In genomic region chr10:101321073-101321472, GRCh38 we compare ENCODE assay signal across 21 cellular contexts.
"Had no signal": no experiment of that assay in that cellular context is flagged by ENCODE, and none has a peak within 500 bp of the region (broad histone marks: within the 10 kb centered on the region; RNA-seq: fewer than 3 reads in every experiment).

No MANE protein-coding gene starts in this region.

- ATAC-seq: foreskin keratinocyte; left cardiac atrium; left ventricle myocardium superior; natural killer cell treated with Interleukin-12 subunit alpha and Interleukin-12 subunit beta and Interleukin-15 and Interleukin-18, amount 100 ng/mL, for 72 hours; right cardiac atrium; stimulated activated naive CD8-positive, alpha-beta T cell treated with anti-CD3 and anti-CD28 coated beads, Interleukin-15, Interleukin-2, amounts not matched to agents 100 U/mL and 50 U/mL, for 24 hours had no signal

- DNase-seq: effector CD4-positive, alpha-beta T cell; endodermal cell; erythroblast; foreskin keratinocyte; head of caudate nucleus; kidney; left cardiac atrium; left ventricle myocardium superior; mesenchymal stem cell; midbrain; nucleus accumbens; ovary; right cardiac atrium; small intestine; stimulated activated CD4-positive, alpha-beta T cell treated with anti-CD3 and anti-CD28 coated beads, Interleukin-12 subunit alpha, Interleukin-12 subunit beta, amount 100 ng/mL, for 4 hours; stimulated activated naive CD8-positive, alpha-beta T cell treated with anti-CD3 and anti-CD28 coated beads, Interleukin-15, Interleukin-2, amounts not matched to agents 100 U/mL and 50 U/mL, for 24 hours; tibial artery; upper lobe of left lung; uterus had no signal

- H3K4me3 Mint-ChIP-seq: endodermal cell; natural killer cell treated with Interleukin-12 subunit alpha and Interleukin-12 subunit beta and Interleukin-15 and Interleukin-18, amount 100 ng/mL, for 72 hours had no signal

- H3K36me3 Mint-ChIP-seq: natural killer cell treated with Interleukin-12 subunit alpha and Interleukin-12 subunit beta and Interleukin-15 and Interleukin-18, amount 100 ng/mL, for 72 hours had no signal

- H3K9me3 ChIP-seq: ovary, tibial artery, upper lobe of left lung, uterus had no signal

- H3K9me3 Mint-ChIP-seq: endodermal cell; natural killer cell treated with Interleukin-12 subunit alpha and Interleukin-12 subunit beta and Interleukin-15 and Interleukin-18, amount 100 ng/mL, for 72 hours had no signal

- H3K27ac Mint-ChIP-seq: endodermal cell; natural killer cell treated with Interleukin-12 subunit alpha and Interleukin-12 subunit beta and Interleukin-15 and Interleukin-18, amount 100 ng/mL, for 72 hours; progenitor cell of endocrine pancreas had no signal
